19 cellular contexts compared by ENCODE assay signal in the genomic region with DNA sequence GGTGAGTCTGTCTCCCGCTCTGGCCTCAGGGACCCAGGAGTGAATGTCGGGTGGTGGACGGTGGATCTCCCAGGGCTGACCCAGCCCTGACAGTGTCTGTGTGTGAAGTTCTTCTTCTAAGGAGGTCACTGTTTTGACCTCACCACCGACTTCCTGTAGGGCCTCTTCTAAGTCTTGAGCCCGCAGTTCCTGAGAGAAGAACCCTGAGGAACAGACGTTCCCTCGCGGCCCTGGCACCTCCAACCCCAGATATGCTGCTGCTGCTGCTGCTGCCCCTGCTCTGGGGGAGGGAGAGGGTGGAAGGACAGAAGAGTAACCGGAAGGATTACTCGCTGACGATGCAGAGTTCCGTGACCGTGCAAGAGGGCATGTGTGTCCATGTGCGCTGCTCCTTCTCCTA. TPM values are rescaled to one million over a fixed set of nuclear protein-coding genes. Genes with fewer than 3 reads are reported as not detected.
DNase-seq lines count a peak whose midpoint lies in the region; ATAC-seq, FAIRE-seq and TF ChIP-seq lines count a peak whose summit lies in the region.
"Had no signal": no experiment of that assay in that cellular context is flagged by ENCODE, and none has a peak within 500 bp of the region (broad histone marks: within the 10 kb centered on the region; RNA-seq: fewer than 3 reads in every experiment).

A gene (plus strand): TSS at position 183 of the 400 bp plus-strand sequence. CDS start 69 bp downstream, at position 252.

- no peak within 1 kb of the TSS for H3K9ac ChIP-seq in endodermal cell (ENCODE audit: extremely low read depth, low read length, poor library complexity, severe bottlenecking)

- 95 to 99% methylated on average over 6 to 14 of the region's 14 CpGs for WGBS in endodermal cell (ENCODE audit: insufficient coverage in 1 of 2, insufficient read length in 1 of 2), 2 experiments

- H3K4me1 ChIP-seq in right atrium auricular region, result no peaks in the 10 kb centered on the region
- peaks cover 4% of the 10 kb centered on the region for H3K4me1 ChIP-seq in endodermal cell (ENCODE audit: control insufficient read depth, insufficient read depth, low read length)
- H3K4me1 ChIP-seq in mucosa of descending colon (ENCODE audit: low read depth), result no peaks in the 10 kb centered on the region
- H3K4me1 ChIP-seq in upper lobe of right lung, result peaks cover 5% of the 10 kb centered on the region

- no peaks in the 10 kb centered on the region for H3K36me3 ChIP-seq in right atrium auricular region
- H3K36me3 ChIP-seq in endodermal cell (ENCODE audit: control insufficient read depth, insufficient read depth, low read length), result no peaks in the 10 kb centered on the region
- H3K36me3 ChIP-seq in mucosa of descending colon (ENCODE audit: low read depth), result no peaks in the 10 kb centered on the region
- no peaks in the 10 kb centered on the region for H3K36me3 ChIP-seq in upper lobe of right lung

- no peak within 1 kb of the TSS for H3K4me3 Mint-ChIP-seq in endodermal cell
- no peak within 1 kb of the TSS for H3K4me3 Mint-ChIP-seq in activated naive CD8-positive, alpha-beta T cell treated with anti-CD3 and anti-CD28 coated beads, Interleukin-2, amount 50 U/mL, for 24 hours
- H3K4me3 Mint-ChIP-seq: activated T-helper 1 cell treated with anti-CD3 and anti-CD28 coated beads, Interleukin-12 subunit alpha, Interleukin-12 subunit beta, Interleukin-2, Interleukin-4 antibody, amounts not matched to agents 30 ng/mL and 10 ng/mL and 1 ng/mL, durations not matched to agents 14 hours and 24 hours and 36 hours; neural crest cell had no signal

- peak within 1 kb of the TSS; percentile 17 for H3K27ac Mint-ChIP-seq in endodermal cell
- no peak within 1 kb of the TSS for H3K27ac Mint-ChIP-seq in activated naive CD8-positive, alpha-beta T cell treated with anti-CD3 and anti-CD28 coated beads, Interleukin-2, amount 50 U/mL, for 24 hours
- H3K27ac Mint-ChIP-seq: activated T-helper 1 cell treated with anti-CD3 and anti-CD28 coated beads, Interleukin-12 subunit alpha, Interleukin-12 subunit beta, Interleukin-2, Interleukin-4 antibody, amounts not matched to agents 30 ng/mL and 10 ng/mL and 1 ng/mL, durations not matched to agents 14 hours and 24 hours and 36 hours had no signal

- peak; percentile 72 for ATAC-seq in Right ventricle myocardium inferior
- ATAC-seq in mucosa of descending colon, result peak; percentile 38
- peak; percentile 52 for ATAC-seq in upper lobe of right lung
- ATAC-seq in activated naive CD8-positive, alpha-beta T cell treated with anti-CD3 and anti-CD28 coated beads, Interleukin-2, amount 50 U/mL, for 24 hours, result no peak

- intact Hi-C loops in Right ventricle myocardium inferior (cut with DNase I) (no loop called here), mucosa of descending colon (cut with DNase I, micrococcal nuclease) (no loop called here), upper lobe of right lung (cut with DNase I) (no loop called here)

- H3K27ac ChIP-seq in right atrium auricular region, result no peak within 1 kb of the TSS
- H3K27ac ChIP-seq in endodermal cell (ENCODE audit: low read depth, low read length), result no peak within 1 kb of the TSS
- peak within 1 kb of the TSS; percentile 58 for H3K27ac ChIP-seq in upper lobe of right lung

- no peak for FAIRE-seq in HTR-8/SVneo (lab: Jason Lieb, UNC)
- FAIRE-seq: keratinocyte had no signal

- H3K4me3 ChIP-seq in right atrium auricular region (no peak within 1 kb of the TSS), endodermal cell (ENCODE audit: low read length) (no peak within 1 kb of the TSS), mucosa of descending colon (no peak within 1 kb of the TSS), upper lobe of right lung (no peak within 1 kb of the TSS)

- DNase-seq in Right ventricle myocardium inferior (ENCODE audit: missing footprints) (peak; percentile 81), right atrium auricular region (ENCODE audit: low spot score) (no peak), endodermal cell (peak; percentile 34), mucosa of descending colon (peak in 2 of 3 donors; percentile 20 to 59), upper lobe of right lung (no peak), activated gamma-delta T cell treated with Interleukin-2 at 50 U/mL for 16 hours (no peak), HTR-8/SVneo (ENCODE audit: insufficient read length, low spot score) (no peak)
- DNase-seq in activated naive CD8-positive, alpha-beta T cell treated with anti-CD3 and anti-CD28 coated beads, Interleukin-2, amount 50 U/mL, for 24 hours, result no peak
- DNase-seq: activated CD4-positive, alpha-beta T cell treated with anti-CD3 and anti-CD28 coated beads for 1 hour; DMS 273 treated with DMSO at 0.1 percent for 48 hours; effector memory CD4-positive, alpha-beta T cell; foreskin melanocyte; GOT3; KBM-7; NCI-H446 treated with DMSO at 0.1 percent for 48 hours had no signal

- no peaks in the 10 kb centered on the region for H3K36me3 Mint-ChIP-seq in endodermal cell (ENCODE audit: low read depth)
- H3K36me3 Mint-ChIP-seq in activated naive CD8-positive, alpha-beta T cell treated with anti-CD3 and anti-CD28 coated beads, Interleukin-2, amount 50 U/mL, for 24 hours (ENCODE audit: low read depth), result no peaks in the 10 kb centered on the region

- no peaks in the 10 kb centered on the region for H3K27me3 ChIP-seq in right atrium auricular region
- no peaks in the 10 kb centered on the region for H3K27me3 ChIP-seq in endodermal cell (ENCODE audit: control insufficient read depth, insufficient read depth, low read length, poor library complexity, severe bottlenecking)
- no peaks in the 10 kb centered on the region for H3K27me3 ChIP-seq in upper lobe of right lung

- H3K4me1 Mint-ChIP-seq in endodermal cell, result peaks cover 24% of the 10 kb centered on the region
- H3K4me1 Mint-ChIP-seq in activated naive CD8-positive, alpha-beta T cell treated with anti-CD3 and anti-CD28 coated beads, Interleukin-2, amount 50 U/mL, for 24 hours, result peaks cover 20% of the 10 kb centered on the region

- TF ChIP-seq CTCF in right atrium auricular region (IDR thresholded peaks at IDR 0.05) (no peak), endodermal cell (conservative IDR thresholded peaks at IDR 0.05) (no peak), mucosa of descending colon (IDR thresholded peaks at IDR 0.05) (no peak), upper lobe of right lung (IDR thresholded peaks at IDR 0.05) (no peak)

- no peaks in the 10 kb centered on the region for H3K9me3 ChIP-seq in right atrium auricular region
- no peaks in the 10 kb centered on the region for H3K9me3 ChIP-seq in endodermal cell (ENCODE audit: control insufficient read depth, low read length)
- no peaks in the 10 kb centered on the region for H3K9me3 ChIP-seq in mucosa of descending colon
- no peaks in the 10 kb centered on the region for H3K9me3 ChIP-seq in upper lobe of right lung

- H3K27me3 Mint-ChIP-seq in endodermal cell (ENCODE audit: insufficient read depth), result peaks cover 9% of the 10 kb centered on the region
- no peaks in the 10 kb centered on the region for H3K27me3 Mint-ChIP-seq in activated naive CD8-positive, alpha-beta T cell treated with anti-CD3 and anti-CD28 coated beads, Interleukin-2, amount 50 U/mL, for 24 hours

- no peaks in the 10 kb centered on the region for H3K9me3 Mint-ChIP-seq in endodermal cell
- no peaks in the 10 kb centered on the region for H3K9me3 Mint-ChIP-seq in activated naive CD8-positive, alpha-beta T cell treated with anti-CD3 and anti-CD28 coated beads, Interleukin-2, amount 50 U/mL, for 24 hours
- H3K9me3 Mint-ChIP-seq: activated T-helper 1 cell treated with anti-CD3 and anti-CD28 coated beads, Interleukin-12 subunit alpha, Interleukin-12 subunit beta, Interleukin-2, Interleukin-4 antibody, amounts not matched to agents 30 ng/mL and 10 ng/mL and 1 ng/mL, durations not matched to agents 14 hours and 24 hours and 36 hours; neural crest cell had no signal

RNA-seq across cellular contexts. Expression of the gene that starts here (rescaled TPM):
- total RNA-seq in Right ventricle myocardium inferior (0.87 TPM), right atrium auricular region (1 to 10 TPM in 1 of 2 donors, under 1 TPM in 1; 0.26 to 1.7 TPM), endodermal cell (not detected), mucosa of descending colon (1 to 10 TPM; 1.2 to 2.5 (median 1.4) TPM), upper lobe of right lung (11.0 TPM)
- polyA plus RNA-seq in endodermal cell (2013, experiment 1 of 2), result not detected
- polyA plus RNA-seq in endodermal cell (2013, experiment 2 of 2), result not detected
- total RNA-seq: activated T-helper 1 cell treated with anti-CD3 and anti-CD28 coated beads, Interleukin-12 subunit alpha, Interleukin-12 subunit beta, Interleukin-2, Interleukin-4 antibody, amounts not matched to agents 30 ng/mL and 10 ng/mL and 1 ng/mL, durations not matched to agents 14 hours and 24 hours and 36 hours; neural crest cell; T-helper 1 cell treated with Interleukin-12 subunit alpha and Interleukin-12 subunit beta and Interleukin-4 antibody, amounts not matched to agents 30 ng/mL and 1 ng/mL, for 36 hours had no signal
- polyA plus RNA-seq: keratinocyte had no signal

Comparison
In these comparisons a context has a peak if more than half of its experiments do, and no peak if none do; other contexts are left out.
1. Peak in DNase-seq and ATAC-seq in Right ventricle myocardium inferior; RNA of the gene not detected or under 1 TPM.
2. Peak in DNase-seq in endodermal cell; RNA of the gene not detected or under 1 TPM.
3. DNase-seq: peak in mucosa of descending colon (2 of 3); none in right atrium auricular region (single experiment), upper lobe of right lung (single experiment), activated naive CD8-positive, alpha-beta T cell treated with anti-CD3 and anti-CD28 coated beads, Interleukin-2, amount 50 U/mL, for 24 hours (single experiment), activated gamma-delta T cell treated with Interleukin-2 at 50 U/mL for 16 hours (single experiment) and HTR-8/SVneo (single experiment).